ENCODE assay signal across 6 cellular contexts in genomic region chr15:43574607-43575006, GRCh38. TPM values are rescaled to one million over a fixed set of nuclear protein-coding genes. Genes with fewer than 3 reads are reported as not detected.
"Had no signal": no experiment of that assay in that cellular context is flagged by ENCODE, and none has a peak within 500 bp of the region (broad histone marks: within the 10 kb centered on the region; RNA-seq: fewer than 3 reads in every experiment).

No MANE protein-coding gene starts in this region.

RNA-seq across cellular contexts. Expression of gene CKMT1B, which starts 19.2 kb away (rescaled TPM):
- total RNA-seq: PC-9, RPMI7951, SJCRH30, SJSA1 had no signal

RNA-seq across cellular contexts. Expression of gene STRC, which starts 44.0 kb away (rescaled TPM):
- total RNA-seq: Right ventricle myocardium inferior, Right ventricle myocardium superior, RPMI7951, SJSA1 had no signal
